In genomic region chr11:116687458-116688201, GRCh38 we compare ENCODE assay signal across 15 cellular contexts.
DNase-seq lines count a peak whose midpoint lies in the region; ATAC-seq and TF ChIP-seq lines count a peak whose summit lies in the region.
"Had no signal": no experiment of that assay in that cellular context is flagged by ENCODE, and none has a peak within 500 bp of the region (broad histone marks: within the 10 kb centered on the region; RNA-seq: fewer than 3 reads in every experiment).

No MANE protein-coding gene starts in this region.

- H3K36me3 ChIP-seq in PC-3 (ENCODE audit: low read depth, low read length): no peaks in the 10 kb centered on the region
- H3K36me3 ChIP-seq: heart left ventricle, left ventricle myocardium inferior, Peyer's patch had no signal

- peaks cover 24% of the 10 kb centered on the region for H3K27me3 ChIP-seq in PC-3 (ENCODE audit: low read length)
- H3K27me3 ChIP-seq: Peyer's patch had no signal

- no peak for TF ChIP-seq CTCF in PC-3 (conservative IDR thresholded peaks at IDR 0.05; ENCODE audit: low read depth, low read length)

- DNase-seq in DMS 273 treated with DMSO at 0.1 percent for 48 hours (lab: John Stamatoyannopoulos, UW) (peak; percentile 40), HEK293T (ENCODE audit: extremely low spot score) (peak; percentile 3), PC-3 (peak; percentile 31), left kidney (ENCODE audit: low read depth, low spot score) (peak; percentile 66), cerebellar cortex (ENCODE audit: low spot score) (no peak), AG08396 (ENCODE audit: low spot score) (no peak)
- no peak for DNase-seq in activated naive CD4-positive, alpha-beta T cell (lab: John Stamatoyannopoulos, UW)
- DNase-seq: KG1; left ventricle myocardium inferior; naive thymus-derived CD8-positive, alpha-beta T cell; stimulated activated CD4-positive, alpha-beta T cell treated with anti-CD3 and anti-CD28 coated beads, Interleukin-4, amount 100 ng/mL, for 4 hours had no signal

- H3K4me3 ChIP-seq in PC-3 (ENCODE audit: low read length): no peak overlapping the region
- H3K4me3 ChIP-seq: heart left ventricle, left ventricle myocardium inferior, Peyer's patch had no signal

- no peaks in the 10 kb centered on the region for H3K9me3 ChIP-seq in PC-3 (ENCODE audit: low read length)
- H3K9me3 ChIP-seq: Peyer's patch had no signal

- no peak overlapping the region for H3K9ac ChIP-seq in PC-3 (ENCODE audit: low read length)

- H3K9me2 ChIP-seq in PC-3 (replicated peaks; ENCODE audit: low read length): no peaks in the 10 kb centered on the region

- H3K79me2 ChIP-seq in PC-3 (ENCODE audit: low read length): no peaks in the 10 kb centered on the region

- intact Hi-C loops in PC-3 (cut with micrococcal nuclease): no loop called here

- no peaks in the 10 kb centered on the region for H4K20me1 ChIP-seq in PC-3 (ENCODE audit: low read length)

- no peak overlapping the region for H3K4me2 ChIP-seq in PC-3 (ENCODE audit: low read length)

- H3K27ac ChIP-seq in PC-3 (ENCODE audit: low read length): no peak overlapping the region
- H3K27ac ChIP-seq: C4-2B, heart left ventricle, left ventricle myocardium inferior, Peyer's patch had no signal

- no peak for ATAC-seq in PC-3
- ATAC-seq: heart left ventricle; naive thymus-derived CD8-positive, alpha-beta T cell; stimulated activated effector memory CD8-positive, alpha-beta T cell treated with anti-CD3 and anti-CD28 coated beads, Interleukin-12 subunit alpha, Interleukin-12 subunit beta, amount 100 ng/mL, for 72 hours had no signal

- no peaks in the 10 kb centered on the region for H3F3A ChIP-seq in PC-3 (ENCODE audit: low read length, unreplicated experiment)

- no peak overlapping the region for H2AFZ ChIP-seq in PC-3 (ENCODE audit: low read length)

- POLR2A ChIA-PET in HEK293T (lab: Yijun Ruan, JAX) (no interaction called here), PC-3 (lab: Charles Lee; ENCODE audit: unreplicated experiment) (no interaction called here)

- BruUV-seq in PC-3 (replicated peaks; lab: Mats Ljungman, UMichigan): no TSS peak

- CTCF ChIA-PET in HEK293T (lab: Yijun Ruan, JAX) (no interaction called here), PC-3 (lab: Charles Lee) (interaction anchor here (0.5 kb wide), 1 partner anchor 45 kb away, joined by 4 read pairs; no protein-coding TSS in a partner anchor)

- no peaks in the 10 kb centered on the region; the same call in 1 of the 2 replicates for H3K4me1 ChIP-seq in PC-3 (ENCODE audit: insufficient read depth, low read length)
- H3K4me1 ChIP-seq: heart left ventricle, left ventricle myocardium inferior, Peyer's patch had no signal

TF ChIP-seq in HEK293T, 16 proteins besides CTCF, POLR2A, EP300 and RAD21:
- TF ChIP-seq FOXM1 (IDR thresholded peaks at IDR 0.05; ENCODE audit: borderline replicate concordance): no peak
- TF ChIP-seq HDGF (IDR thresholded peaks at IDR 0.05; ENCODE audit: borderline replicate concordance): no peak
- no peak for TF ChIP-seq FOXA1 (IDR thresholded peaks at IDR 0.05)
- TF ChIP-seq TARDBP (IDR thresholded peaks at IDR 0.05): no peak
- TF ChIP-seq PKNOX1 (IDR thresholded peaks at IDR 0.05): no peak
- TF ChIP-seq BHLHE40 (IDR thresholded peaks at IDR 0.05; ENCODE audit: borderline replicate concordance): no peak
- no peak for TF ChIP-seq CTBP1 (IDR thresholded peaks at IDR 0.05; ENCODE audit: borderline replicate concordance)
- no peak for TF ChIP-seq NFRKB (IDR thresholded peaks at IDR 0.05)
- no peak for TF ChIP-seq SUZ12 (IDR thresholded peaks at IDR 0.05)
- no peak for TF ChIP-seq ELF4 (IDR thresholded peaks at IDR 0.05)

Comparison
In these comparisons a context has a peak if more than half of its experiments do, and no peak if none do; other contexts are left out.
1. DNase-seq: peak in DMS 273 treated with DMSO at 0.1 percent for 48 hours (single experiment), HEK293T (single experiment), PC-3 (single experiment) and left kidney (single experiment); none in cerebellar cortex (single experiment), AG08396 (single experiment) and activated naive CD4-positive, alpha-beta T cell (0 of 4).